In genomic region chr19:53657778-53658177, GRCh38 we compare ENCODE assay signal across 22 cellular contexts. TPM values are rescaled to one million over a fixed set of nuclear protein-coding genes. Genes with fewer than 3 reads are reported as not detected.
DNase-seq lines count a peak whose midpoint lies in the region; ATAC-seq and TF ChIP-seq lines count a peak whose summit lies in the region.
"Had no signal": no experiment of that assay in that cellular context is flagged by ENCODE, and none has a peak within 500 bp of the region (broad histone marks: within the 10 kb centered on the region; RNA-seq: fewer than 3 reads in every experiment).

No MANE protein-coding gene starts in this region.

- peak overlapping the region in 2 of 3 experiments; percentile 63 to 88; a peak in 1 of 7 replicates for H3K27ac Mint-ChIP-seq in H9
- H3K27ac Mint-ChIP-seq in CD4-positive, alpha-beta memory T cell = no peak overlapping the region
- H3K27ac Mint-ChIP-seq: CD4-positive, alpha-beta T cell; HFFc6 had no signal

- no peaks in the 10 kb centered on the region for H4K20me1 ChIP-seq in H9 (ENCODE audit: control insufficient read depth, insufficient read depth, insufficient read length)

- no peak for TF ChIP-seq POLR2A in right lobe of liver (IDR thresholded peaks at IDR 0.05)

- H3K27me3 ChIP-seq in H9 (ENCODE audit: insufficient read depth, low read length) (no peaks in the 10 kb centered on the region), right lobe of liver (no peaks in the 10 kb centered on the region), psoas muscle (ENCODE audit: insufficient read depth in 3 of 3, low read length in 2 of 3) (no peaks in the 10 kb centered on the region)
- H3K27me3 ChIP-seq in CD4-positive, alpha-beta memory T cell (ENCODE audit: insufficient read depth, low read length) = no peaks in the 10 kb centered on the region

- no peak overlapping the region for H3K4me3 Mint-ChIP-seq in H9
- H3K4me3 Mint-ChIP-seq in CD4-positive, alpha-beta memory T cell = no peak overlapping the region
- H3K4me3 Mint-ChIP-seq: CD4-positive, alpha-beta T cell; HFFc6; IgD-negative memory B cell had no signal

- H3K23ac ChIP-seq in H9 (ENCODE audit: insufficient read length, low read depth, low read length) = no peak overlapping the region

- TF ChIP-seq CTCF in H9 (conservative IDR thresholded peaks at IDR 0.05) (no peak), right lobe of liver (IDR thresholded peaks at IDR 0.05) (no peak), psoas muscle (IDR thresholded peaks at IDR 0.05) (no peak)

- no peak overlapping the region for H3K4me3 ChIP-seq in right lobe of liver
- no peak overlapping the region for H3K4me3 ChIP-seq in psoas muscle
- no peak overlapping the region for H3K4me3 ChIP-seq in CD4-positive, alpha-beta memory T cell (ENCODE audit: low read length in 2 of 2)
- H3K4me3 ChIP-seq: GM12878, GM23248 had no signal

- no peak overlapping the region for H2BK12ac ChIP-seq in H9 (ENCODE audit: insufficient read length, low read depth, low read length)

- no peaks in the 10 kb centered on the region for H3K23me2 ChIP-seq in H9 (ENCODE audit: insufficient read length, low read depth, low read length, poor library complexity, severe bottlenecking)

- no peak for DNase-seq in H9
- DNase-seq in dermis blood vessel endothelial cell = peak; percentile 25
- peak in 1 of 3 donors; percentile 27 for DNase-seq in right lobe of liver
- DNase-seq in psoas muscle = no peak
- DNase-seq in CD4-positive, alpha-beta memory T cell = no peak
- DNase-seq in NCI-H128 (lab: John Stamatoyannopoulos, UW; ENCODE audit: unreplicated experiment) = no peak
- DNase-seq: AML-193; CD4-positive, alpha-beta T cell; DMS153; DMS79; GF-D8; GM23248; HFFc6; KBM-7 had no signal

- intact Hi-C loops in right lobe of liver (cut with DNase I) = no loop called here
- intact Hi-C loops in psoas muscle (cut with DNase I) = loop anchor here in 1 of 2 donors (2.0 kb wide), 1 partner anchor 89 kb away; no protein-coding TSS in a partner anchor
- intact Hi-C loops in CD4-positive, alpha-beta memory T cell (cut with micrococcal nuclease) = no loop called here

- no peak overlapping the region for H2BK5ac ChIP-seq in H9 (ENCODE audit: insufficient read length, low read length)

- CTCF ChIA-PET in CD4-positive, alpha-beta memory T cell (lab: Charles Lee; ENCODE audit: partially characterized antibody) = no interaction called here

- H3K9me3 Mint-ChIP-seq in H9 = peaks cover 34 to 39% of the 10 kb centered on the region in 2 experiments
- H3K9me3 Mint-ChIP-seq in CD4-positive, alpha-beta memory T cell = peaks cover 0 to 38% (median 29%) of the 10 kb centered on the region in 8 donors

- H2BK120ac ChIP-seq in H9 (ENCODE audit: low read depth, low read length, poor library complexity, severe bottlenecking) = no peak overlapping the region

- POLR2A ChIA-PET in CD4-positive, alpha-beta memory T cell (lab: Charles Lee; ENCODE audit: partially characterized antibody) = no interaction called here

- H3K14ac ChIP-seq in H9 (ENCODE audit: insufficient read depth, low read length) = no peak overlapping the region

- H3K4me2 ChIP-seq in H9 (ENCODE audit: insufficient read depth, insufficient read length, low read length) = no peak overlapping the region

- H3K79me2 ChIP-seq in H9 (ENCODE audit: insufficient read depth, low read length) = no peaks in the 10 kb centered on the region

- peaks cover 7% of the 10 kb centered on the region for H3K27me3 Mint-ChIP-seq in H9 (ENCODE audit: low read depth)
- H3K27me3 Mint-ChIP-seq in CD4-positive, alpha-beta memory T cell = no peaks in the 10 kb centered on the region
- H3K27me3 Mint-ChIP-seq: IgD-negative memory B cell had no signal

- no peak overlapping the region for H3K56ac ChIP-seq in H9 (ENCODE audit: insufficient read length, low read depth, low read length)

- H4K91ac ChIP-seq in H9 (ENCODE audit: insufficient read length, low read depth, low read length) = no peak overlapping the region

- H2AFZ ChIP-seq in H9 (ENCODE audit: low read length) = no peak overlapping the region
- H2AFZ ChIP-seq: GM23248 had no signal

- H3K18ac ChIP-seq in H9 (ENCODE audit: insufficient read length, low read depth, low read length) = no peak overlapping the region

- no CpG with 5 or more reads among the region's 7 CpGs for WGBS in H9 (ENCODE audit: extremely low coverage, insufficient read length, low lambda C conversion rate)
- 57% methylated on average over 6 of the region's 7 CpGs for WGBS in right lobe of liver (ENCODE audit: insufficient coverage, low coverage, low lambda C conversion rate, missing lambda C conversion rate)
- WGBS in psoas muscle, 3 donors = 64 to 69% (median 67%) methylated on average over 7 of the region's 7 CpGs

- H4K8ac ChIP-seq in H9 (replicated peaks; ENCODE audit: insufficient read length, low read depth, low read length) = no peak overlapping the region

- no peak overlapping the region for H2BK20ac ChIP-seq in H9 (ENCODE audit: low read depth, low read length, poor library complexity, severe bottlenecking)

- H3K4me1 ChIP-seq in H9 (ENCODE audit: insufficient read depth, low read length) = peaks cover 9% of the 10 kb centered on the region
- no peaks in the 10 kb centered on the region for H3K4me1 ChIP-seq in right lobe of liver
- no peaks in the 10 kb centered on the region for H3K4me1 ChIP-seq in psoas muscle
- H3K4me1 ChIP-seq in CD4-positive, alpha-beta memory T cell (ENCODE audit: insufficient read depth, low read length) = no peaks in the 10 kb centered on the region

- H3K9ac ChIP-seq in H9 (ENCODE audit: extremely low read depth, insufficient read length, low read length) = no peak overlapping the region
- H3K9ac ChIP-seq: GM23248 had no signal

- H3K27ac ChIP-seq in H9 (ENCODE audit: insufficient read length, low read depth, low read length) (no peak overlapping the region), right lobe of liver (no peak overlapping the region), psoas muscle (peak overlapping the region; percentile 53)
- H3K27ac ChIP-seq in CD4-positive, alpha-beta memory T cell (ENCODE audit: low read depth, low read length) = no peak overlapping the region
- H3K27ac ChIP-seq: C4-2B, GM23248 had no signal

- H3K36me3 ChIP-seq in right lobe of liver (no peaks in the 10 kb centered on the region), psoas muscle (ENCODE audit: insufficient read depth in 1 of 2, low read depth in 1 of 2) (no peaks in the 10 kb centered on the region)
- no peaks in the 10 kb centered on the region for H3K36me3 ChIP-seq in CD4-positive, alpha-beta memory T cell (ENCODE audit: insufficient read depth, low read length)

- H3T11ph ChIP-seq in H9 (ENCODE audit: low read length) = no peak overlapping the region

- H3K4me1 Mint-ChIP-seq in H9 = peaks cover 30 to 42% of the 10 kb centered on the region in 2 experiments
- no peaks in the 10 kb centered on the region for H3K4me1 Mint-ChIP-seq in CD4-positive, alpha-beta memory T cell
- H3K4me1 Mint-ChIP-seq: IgD-negative memory B cell had no signal

- H2BK15ac ChIP-seq in H9 (ENCODE audit: low read depth, low read length) = no peak overlapping the region

- H3K36me3 Mint-ChIP-seq in H9 (ENCODE audit: insufficient read depth in 1 of 3, low read depth in 3 of 3) = peaks cover 18 to 39% (median 25%) of the 10 kb centered on the region in 3 experiments
- no peaks in the 10 kb centered on the region for H3K36me3 Mint-ChIP-seq in CD4-positive, alpha-beta memory T cell
- H3K36me3 Mint-ChIP-seq: IgD-negative memory B cell had no signal

- no peak overlapping the region for H4K5ac ChIP-seq in H9 (ENCODE audit: insufficient read length, low read depth, low read length)

- no peaks in the 10 kb centered on the region for H3K79me1 ChIP-seq in H9 (ENCODE audit: insufficient read depth, low read depth, low read length, poor library complexity, severe bottlenecking)

- ATAC-seq in right lobe of liver (peak in 3 of 4 donors; percentile 29 to 71 (median 63)), psoas muscle (no peak), GM19328 (IDR thresholded peaks at IDR 0.05; ENCODE audit: unreplicated experiment) (no peak)
- ATAC-seq: GM12878, HCT116 had no signal

- peaks cover 16% of the 10 kb centered on the region for H3K9me3 ChIP-seq in H9 (ENCODE audit: control insufficient read depth, low read depth, low read length)
- H3K9me3 ChIP-seq in right lobe of liver = no peaks in the 10 kb centered on the region
- no peaks in the 10 kb centered on the region for H3K9me3 ChIP-seq in psoas muscle
- H3K9me3 ChIP-seq in CD4-positive, alpha-beta memory T cell (ENCODE audit: control insufficient read depth in 1 of 2, low read length in 2 of 2) = no peaks in the 10 kb centered on the region

- no peak overlapping the region for H2AK5ac ChIP-seq in H9 (ENCODE audit: insufficient read length, low read length)

- no peak overlapping the region for H3K4ac ChIP-seq in H9 (ENCODE audit: low read depth, low read length)

RNA-seq across cellular contexts. Expression of gene DPRX, which starts 26.0 kb away (rescaled TPM):
- total RNA-seq in H9 (2021) (not detected in 2 replicates), dermis blood vessel endothelial cell (not detected in 2 replicates), right lobe of liver (not detected), psoas muscle (under 1 TPM in 1 of 4 donors, not detected in 3; 0.36 TPM)
- polyA plus RNA-seq in psoas muscle = not detected
- total RNA-seq in CD4-positive, alpha-beta memory T cell = not detected
- not detected for polyA plus RNA-seq in CD4-positive, alpha-beta memory T cell
- total RNA-seq: A172; CD4-positive, alpha-beta T cell; Daoy; GM12878; GM23248; HFFc6 had no signal
- polyA plus RNA-seq: BJ, GM12878, GM23248, IgD-negative memory B cell had no signal

Comparison
In these comparisons a context has a peak if more than half of its experiments do, and no peak if none do; other contexts are left out.
1. H3K27ac Mint-ChIP-seq: peak in H9 (2 of 3); none in CD4-positive, alpha-beta memory T cell (0 of 7).
2. ATAC-seq: peak in right lobe of liver (3 of 4); none in psoas muscle (0 of 4) and GM19328 (single experiment).